ENCODE assay signal across 1 cellular context in genomic region chr10:103470755-103471653, GRCh38.
TF ChIP-seq lines count a peak whose summit lies in the region.

No MANE protein-coding gene starts in this region.

TF ChIP-seq in K562, 482 proteins besides CTCF, POLR2A, EP300 and RAD21 (continued from another document and continues in another):
- TF ChIP-seq ZNF3 (CRISPR knock-in tag; IDR thresholded peaks at IDR 0.05) = no peak
- no peak for TF ChIP-seq POLR3A (IDR thresholded peaks at IDR 0.05; ENCODE audit: borderline replicate concordance, extremely low read depth, insufficient read depth, insufficient read length)
- peak; percentile 50; the same call in 1 of the 2 replicates for TF ChIP-seq ZNF589 (CRISPR knock-in tag; IDR thresholded peaks at IDR 0.05; ENCODE audit: low read depth)
- TF ChIP-seq ATF7 (IDR thresholded peaks at IDR 0.05) = peak; percentile 60
- TF ChIP-seq FOXO4 (CRISPR knock-in tag; IDR thresholded peaks at IDR 0.05) = no peak
- no peak for TF ChIP-seq STAT5B (CRISPR knock-in tag; IDR thresholded peaks at IDR 0.05)
- TF ChIP-seq, protein P1, sequence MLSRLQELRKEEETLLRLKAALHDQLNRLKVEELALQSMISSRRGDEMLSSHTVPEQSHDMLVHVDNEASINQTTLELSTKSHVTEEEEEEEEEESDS (CRISPR knock-in tag; IDR thresholded peaks at IDR 0.05) = no peak
- TF ChIP-seq SP1 (CRISPR knock-in tag; IDR thresholded peaks at IDR 0.05) = no peak
- no peak for TF ChIP-seq MEF2D (tag; conservative IDR thresholded peaks at IDR 0.05; ENCODE audit: low read depth)
- TF ChIP-seq ZNF143 (CRISPR knock-in tag; IDR thresholded peaks at IDR 0.05) = no peak
- TF ChIP-seq ZNF785 (CRISPR knock-in tag; IDR thresholded peaks at IDR 0.05) = no peak
- TF ChIP-seq, protein P2, sequence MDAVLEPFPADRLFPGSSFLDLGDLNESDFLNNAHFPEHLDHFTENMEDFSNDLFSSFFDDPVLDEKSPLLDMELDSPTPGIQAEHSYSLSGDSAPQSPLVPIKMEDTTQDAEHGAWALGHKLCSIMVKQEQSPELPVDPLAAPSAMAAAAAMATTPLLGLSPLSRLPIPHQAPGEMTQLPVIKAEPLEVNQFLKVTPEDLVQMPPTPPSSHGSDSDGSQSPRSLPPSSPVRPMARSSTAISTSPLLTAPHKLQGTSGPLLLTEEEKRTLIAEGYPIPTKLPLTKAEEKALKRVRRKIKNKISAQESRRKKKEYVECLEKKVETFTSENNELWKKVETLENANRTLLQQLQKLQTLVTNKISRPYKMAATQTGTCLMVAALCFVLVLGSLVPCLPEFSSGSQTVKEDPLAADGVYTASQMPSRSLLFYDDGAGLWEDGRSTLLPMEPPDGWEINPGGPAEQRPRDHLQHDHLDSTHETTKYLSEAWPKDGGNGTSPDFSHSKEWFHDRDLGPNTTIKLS (IDR thresholded peaks at IDR 0.05; ENCODE audit: borderline replicate concordance, low read depth) = no peak
- TF ChIP-seq TRIM28 (IDR thresholded peaks at IDR 0.05) = no peak
- TF ChIP-seq PHB (CRISPR knock-in tag; IDR thresholded peaks at IDR 0.05) = no peak
- peak; percentile 60; the same call in 1 of the 2 replicates for TF ChIP-seq CTBP1 (IDR thresholded peaks at IDR 0.05; ENCODE audit: borderline replicate concordance)
- TF ChIP-seq MAX (CRISPR knock-in tag; IDR thresholded peaks at IDR 0.05) = no peak
- TF ChIP-seq HEY1 (CRISPR knock-in tag; IDR thresholded peaks at IDR 0.05; ENCODE audit: borderline replicate concordance) = no peak
- TF ChIP-seq NR1H2 (CRISPR knock-in tag; IDR thresholded peaks at IDR 0.05) = no peak
- TF ChIP-seq ZNF24 (IDR thresholded peaks at IDR 0.05) = no peak
- TF ChIP-seq SMARCC2 (IDR thresholded peaks at IDR 0.05; ENCODE audit: low read depth) = no peak
- TF ChIP-seq ILK (tag; IDR thresholded peaks at IDR 0.05; ENCODE audit: borderline replicate concordance, low read depth) = no peak
- TF ChIP-seq NFRKB (IDR thresholded peaks at IDR 0.05; ENCODE audit: low read depth) = no peak
- no peak for TF ChIP-seq EZH2 (IDR thresholded peaks at IDR 0.05; ENCODE audit: borderline replicate concordance, low read depth, low read length)
- TF ChIP-seq EWSR1 (IDR thresholded peaks at IDR 0.05; ENCODE audit: borderline replicate concordance, low read depth, partially characterized antibody) = no peak
- TF ChIP-seq ZNF41 (CRISPR knock-in tag; conservative IDR thresholded peaks at IDR 0.05) = no peak
- TF ChIP-seq SMARCB1 (IDR thresholded peaks at IDR 0.05; ENCODE audit: insufficient read length, low read depth) = no peak
- no peak for TF ChIP-seq ZNF444 (CRISPR knock-in tag; IDR thresholded peaks at IDR 0.05)
- TF ChIP-seq ARID1B (IDR thresholded peaks at IDR 0.05) = peak; percentile 23; the same call in 1 of the 2 replicates
- no peak for TF ChIP-seq TCF3 (CRISPR knock-in tag; IDR thresholded peaks at IDR 0.05)
- no peak for TF ChIP-seq ZNF79 (CRISPR knock-in tag; IDR thresholded peaks at IDR 0.05; ENCODE audit: low read depth)
- 0 out of 2 replicates have a peak, but pooled peaks have one; percentile 25 for TF ChIP-seq RBFOX2 (IDR thresholded peaks at IDR 0.05; ENCODE audit: low read depth, low read length)
- TF ChIP-seq HDGF (IDR thresholded peaks at IDR 0.05) = no peak
- TF ChIP-seq MAFK (IDR thresholded peaks at IDR 0.05; ENCODE audit: low read length) = no peak
- no peak for TF ChIP-seq RFX5 (IDR thresholded peaks at IDR 0.05; ENCODE audit: low read depth, low read length)
- no peak for TF ChIP-seq HCFC1 (IDR thresholded peaks at IDR 0.05; ENCODE audit: low read depth, low read length)
- TF ChIP-seq AFF1 (IDR thresholded peaks at IDR 0.05; ENCODE audit: low read depth in 1 of 2, partially characterized antibody in 2 of 2) = no peak
- TF ChIP-seq TAF15 (IDR thresholded peaks at IDR 0.05; ENCODE audit: low read depth, low read length) = no peak
- no peak for TF ChIP-seq ZNF212 (CRISPR knock-in tag; IDR thresholded peaks at IDR 0.05)
- no peak; the same call in 1 of the 2 replicates for TF ChIP-seq EGR1 (conservative IDR thresholded peaks at IDR 0.05)
- no peak for TF ChIP-seq NFIX (CRISPR knock-in tag; IDR thresholded peaks at IDR 0.05; ENCODE audit: low read depth)
- no peak for TF ChIP-seq FUS (optimal IDR thresholded peaks at IDR 0.05; ENCODE audit: low read depth, low read length)
- TF ChIP-seq ZNF655 (CRISPR knock-in tag; IDR thresholded peaks at IDR 0.05) = no peak
- no peak; the same call in 1 of the 2 replicates for TF ChIP-seq SMARCA4 (IDR thresholded peaks at IDR 0.05)
- no peak for TF ChIP-seq ZKSCAN1 (IDR thresholded peaks at IDR 0.05; ENCODE audit: low read depth, low read length)
- TF ChIP-seq NR4A1 (CRISPR knock-in tag; IDR thresholded peaks at IDR 0.05) = no peak
- TF ChIP-seq NR4A1 (tag; IDR thresholded peaks at IDR 0.05) = no peak
- TF ChIP-seq MTA2 (IDR thresholded peaks at IDR 0.05; ENCODE audit: low read depth) = no peak
- no peak for TF ChIP-seq ZZZ3 (IDR thresholded peaks at IDR 0.05)
- TF ChIP-seq ELK1 (CRISPR knock-in tag; IDR thresholded peaks at IDR 0.05) = no peak
- TF ChIP-seq ESRRA (IDR thresholded peaks at IDR 0.05; ENCODE audit: borderline replicate concordance, low read depth) = peak; percentile 51; the same call in 1 of the 2 replicates
- TF ChIP-seq FOSL1 (tag; conservative IDR thresholded peaks at IDR 0.05) = peak; percentile 87
- TF ChIP-seq NUFIP1 (IDR thresholded peaks at IDR 0.05; ENCODE audit: partially characterized antibody) = no peak
- TF ChIP-seq WHSC1 (IDR thresholded peaks at IDR 0.05; ENCODE audit: low read length) = no peak
- no peak for TF ChIP-seq PRMT5 (CRISPR knock-in tag; IDR thresholded peaks at IDR 0.05)
- TF ChIP-seq THRAP3 (IDR thresholded peaks at IDR 0.05; ENCODE audit: borderline replicate concordance) = no peak
- no peak for TF ChIP-seq U2AF2 (optimal IDR thresholded peaks at IDR 0.05; ENCODE audit: low read depth, low read length)
- no peak for TF ChIP-seq TRIM24 (IDR thresholded peaks at IDR 0.05)
- TF ChIP-seq, protein P3, sequence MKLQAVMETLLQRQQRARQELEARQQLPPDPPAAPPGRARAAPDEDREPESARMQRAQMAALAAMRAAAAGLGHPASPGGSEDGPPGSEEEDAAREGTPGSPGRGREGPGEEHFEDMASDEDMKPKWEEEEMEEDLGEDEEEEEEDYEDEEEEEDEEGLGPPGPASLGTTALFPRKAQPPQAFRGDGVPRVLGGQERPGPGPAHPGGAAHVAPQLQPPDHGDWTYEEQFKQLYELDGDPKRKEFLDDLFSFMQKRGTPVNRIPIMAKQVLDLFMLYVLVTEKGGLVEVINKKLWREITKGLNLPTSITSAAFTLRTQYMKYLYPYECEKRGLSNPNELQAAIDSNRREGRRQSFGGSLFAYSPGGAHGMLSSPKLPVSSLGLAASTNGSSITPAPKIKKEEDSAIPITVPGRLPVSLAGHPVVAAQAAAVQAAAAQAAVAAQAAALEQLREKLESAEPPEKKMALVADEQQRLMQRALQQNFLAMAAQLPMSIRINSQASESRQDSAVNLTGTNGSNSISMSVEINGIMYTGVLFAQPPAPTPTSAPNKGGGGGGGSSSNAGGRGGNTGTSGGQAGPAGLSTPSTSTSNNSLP (IDR thresholded peaks at IDR 0.05; ENCODE audit: borderline replicate concordance, low read depth, low read length) = no peak
- TF ChIP-seq, protein P4, sequence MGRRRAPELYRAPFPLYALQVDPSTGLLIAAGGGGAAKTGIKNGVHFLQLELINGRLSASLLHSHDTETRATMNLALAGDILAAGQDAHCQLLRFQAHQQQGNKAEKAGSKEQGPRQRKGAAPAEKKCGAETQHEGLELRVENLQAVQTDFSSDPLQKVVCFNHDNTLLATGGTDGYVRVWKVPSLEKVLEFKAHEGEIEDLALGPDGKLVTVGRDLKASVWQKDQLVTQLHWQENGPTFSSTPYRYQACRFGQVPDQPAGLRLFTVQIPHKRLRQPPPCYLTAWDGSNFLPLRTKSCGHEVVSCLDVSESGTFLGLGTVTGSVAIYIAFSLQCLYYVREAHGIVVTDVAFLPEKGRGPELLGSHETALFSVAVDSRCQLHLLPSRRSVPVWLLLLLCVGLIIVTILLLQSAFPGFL (CRISPR knock-in tag; IDR thresholded peaks at IDR 0.05) = no peak
- TF ChIP-seq, protein P5, sequence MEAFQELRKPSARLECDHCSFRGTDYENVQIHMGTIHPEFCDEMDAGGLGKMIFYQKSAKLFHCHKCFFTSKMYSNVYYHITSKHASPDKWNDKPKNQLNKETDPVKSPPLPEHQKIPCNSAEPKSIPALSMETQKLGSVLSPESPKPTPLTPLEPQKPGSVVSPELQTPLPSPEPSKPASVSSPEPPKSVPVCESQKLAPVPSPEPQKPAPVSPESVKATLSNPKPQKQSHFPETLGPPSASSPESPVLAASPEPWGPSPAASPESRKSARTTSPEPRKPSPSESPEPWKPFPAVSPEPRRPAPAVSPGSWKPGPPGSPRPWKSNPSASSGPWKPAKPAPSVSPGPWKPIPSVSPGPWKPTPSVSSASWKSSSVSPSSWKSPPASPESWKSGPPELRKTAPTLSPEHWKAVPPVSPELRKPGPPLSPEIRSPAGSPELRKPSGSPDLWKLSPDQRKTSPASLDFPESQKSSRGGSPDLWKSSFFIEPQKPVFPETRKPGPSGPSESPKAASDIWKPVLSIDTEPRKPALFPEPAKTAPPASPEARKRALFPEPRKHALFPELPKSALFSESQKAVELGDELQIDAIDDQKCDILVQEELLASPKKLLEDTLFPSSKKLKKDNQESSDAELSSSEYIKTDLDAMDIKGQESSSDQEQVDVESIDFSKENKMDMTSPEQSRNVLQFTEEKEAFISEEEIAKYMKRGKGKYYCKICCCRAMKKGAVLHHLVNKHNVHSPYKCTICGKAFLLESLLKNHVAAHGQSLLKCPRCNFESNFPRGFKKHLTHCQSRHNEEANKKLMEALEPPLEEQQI (IDR thresholded peaks at IDR 0.05) = no peak
